Comparison of ENCODE assay signal across 22 cellular contexts in the genomic region with DNA sequence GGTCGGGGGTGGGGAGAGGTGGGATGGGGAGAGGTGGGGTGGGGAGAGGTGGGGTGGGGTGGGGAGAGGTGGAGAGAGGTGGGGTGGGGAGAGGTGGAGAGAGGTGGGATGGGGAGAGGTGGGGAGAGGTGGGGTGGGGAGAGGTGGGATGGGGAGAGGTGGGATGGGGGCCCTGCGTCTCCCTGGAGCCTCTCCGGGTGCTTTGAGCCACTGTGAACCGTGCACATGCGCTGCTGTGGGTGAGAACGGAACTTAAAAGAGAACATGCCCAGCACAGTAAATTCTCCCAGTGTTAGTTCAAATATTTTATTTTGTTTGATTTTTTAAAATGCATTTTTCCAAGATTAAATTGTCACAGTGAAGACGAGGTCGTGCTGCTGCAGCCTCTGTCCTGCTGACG. TPM values are rescaled to one million over a fixed set of nuclear protein-coding genes. Genes with fewer than 3 reads are reported as not detected.
DNase-seq lines count a peak whose midpoint lies in the region; ATAC-seq, FAIRE-seq and TF ChIP-seq lines count a peak whose summit lies in the region.
"Had no signal": no experiment of that assay in that cellular context is flagged by ENCODE, and none has a peak within 500 bp of the region (broad histone marks: within the 10 kb centered on the region; RNA-seq: fewer than 3 reads in every experiment).

No MANE protein-coding gene starts in this region.

- H4K20me1 ChIP-seq in HCT116 (ENCODE audit: insufficient read depth) (peaks cover 3% of the 10 kb centered on the region; the same call in 1 of the 2 replicates), astrocyte (ENCODE audit: insufficient read depth, low read length) (peaks cover 56% of the 10 kb centered on the region), neural progenitor cell (ENCODE audit: low read depth) (peaks cover 40% of the 10 kb centered on the region)

- H3F3A ChIP-seq in neural progenitor cell (ENCODE audit: low read depth) = no peaks in the 10 kb centered on the region

- H3K9me3 Mint-ChIP-seq in Calu3 (ENCODE audit: low read depth, unreplicated experiment) = no peaks in the 10 kb centered on the region
- H3K9me3 Mint-ChIP-seq in astrocyte (ENCODE audit: unreplicated experiment) = no peaks in the 10 kb centered on the region
- no peaks in the 10 kb centered on the region for H3K9me3 Mint-ChIP-seq in neural progenitor cell

- H3K9ac ChIP-seq in HCT116 (ENCODE audit: low read length) = peak overlapping the region; percentile 50
- H3K9ac ChIP-seq in astrocyte (ENCODE audit: low read length) = no peak overlapping the region
- no peak overlapping the region for H3K9ac ChIP-seq in neural progenitor cell
- H3K9ac ChIP-seq: GM23248 had no signal

- TF ChIP-seq POLR2A in HCT116 (IDR thresholded peaks at IDR 0.05; ENCODE audit: borderline replicate concordance, extremely low read depth, insufficient read depth, insufficient read length) (no peak), prostate gland (IDR thresholded peaks at IDR 0.05) (no peak)

- BruUV-seq in Calu3 (replicated peaks; lab: Mats Ljungman, UMichigan) (no TSS peak), HCT116 (replicated peaks; lab: Mats Ljungman, UMichigan) (no TSS peak)

- H3K4me3 ChIP-seq in HCT116 (replicated peaks in 1 of 2; ENCODE audit: low read depth in 1 of 2, low read length in 2 of 2) (no peak overlapping the region), astrocyte (ENCODE audit: insufficient read depth, low read depth, low read length) (no peak overlapping the region), neural progenitor cell (no peak overlapping the region), prostate gland (no peak overlapping the region)
- H3K4me3 ChIP-seq: GM23248, HAP-1 had no signal

- intact Hi-C loops in Calu3 (cut with micrococcal nuclease; ENCODE audit: unreplicated experiment) (no loop called here), HCT116 (cut with micrococcal nuclease) (loop anchor here (2.0 kb wide), 1 partner anchor 23 kb away; a partner anchor contains a TSS), prostate gland (cut with DNase I) (no loop called here)

- POLR2A ChIA-PET in HCT116 (lab: Charles Lee) = no interaction called here

- H3K27me3 ChIP-seq in HCT116 (ENCODE audit: insufficient read depth, low read length) (no peaks in the 10 kb centered on the region), astrocyte (ENCODE audit: insufficient read depth, low read length) (no peaks in the 10 kb centered on the region), neural progenitor cell (no peaks in the 10 kb centered on the region), prostate gland (replicated peaks; ENCODE audit: insufficient read depth) (no peaks in the 10 kb centered on the region)
- H3K27me3 ChIP-seq: BE2C had no signal

- RAD21 ChIA-PET in HCT116 (lab: Charles Lee; ENCODE audit: low non-redundant PET in 1 of 2, low total read pairs in 2 of 2, uncharacterized antibody in 2 of 2, unreplicated experiment in 2 of 2) = no interaction called here

- H3K36me3 ChIP-seq in HCT116 (ENCODE audit: control insufficient read depth in 1 of 2, insufficient read depth in 2 of 2, low read length in 2 of 2) = peaks cover 17 to 18% of the 10 kb centered on the region in 2 experiments; a peak in 3 of 4 replicates
- H3K36me3 ChIP-seq in astrocyte (ENCODE audit: insufficient read depth, low read length) = peaks cover 8% of the 10 kb centered on the region
- no peaks in the 10 kb centered on the region for H3K36me3 ChIP-seq in neural progenitor cell
- peaks cover 0 to 22% of the 10 kb centered on the region in 2 donors for H3K36me3 ChIP-seq in prostate gland

- H3K4me1 ChIP-seq in HCT116 (ENCODE audit: control insufficient read depth in 1 of 2, insufficient read depth in 2 of 2, low read length in 2 of 2) (peaks cover 48 to 66% of the 10 kb centered on the region in 2 experiments), astrocyte (ENCODE audit: insufficient read depth, low read length) (peaks cover 48% of the 10 kb centered on the region), neural progenitor cell (peaks cover 7% of the 10 kb centered on the region), prostate gland (replicated peaks) (no peaks in the 10 kb centered on the region)
- H3K4me1 ChIP-seq: HAP-1 had no signal

- H3K9me3 ChIP-seq in HCT116 (ENCODE audit: control insufficient read depth in 1 of 2, insufficient read depth in 1 of 2, low read depth in 1 of 2, low read length in 2 of 2) (no peaks in the 10 kb centered on the region), astrocyte (ENCODE audit: insufficient read depth, low read depth, low read length) (no peaks in the 10 kb centered on the region), neural progenitor cell (ENCODE audit: low read depth) (no peaks in the 10 kb centered on the region), prostate gland (no peaks in the 10 kb centered on the region)
- H3K9me3 ChIP-seq: BE2C, HAP-1 had no signal

- no peaks in the 10 kb centered on the region for H3K27me3 Mint-ChIP-seq in Calu3 (ENCODE audit: unreplicated experiment)
- no peaks in the 10 kb centered on the region for H3K27me3 Mint-ChIP-seq in astrocyte (ENCODE audit: low read depth, unreplicated experiment)
- H3K27me3 Mint-ChIP-seq in neural progenitor cell (ENCODE audit: insufficient read depth, low read depth) = peaks cover 6% of the 10 kb centered on the region
- H3K27me3 Mint-ChIP-seq: CD4-positive, CD25-positive, alpha-beta regulatory T cell; CD8-positive, alpha-beta memory T cell had no signal

- H3K4me2 ChIP-seq in HCT116 (ENCODE audit: low read length) = peak overlapping the region; percentile 85
- peak overlapping the region; percentile 83 for H3K4me2 ChIP-seq in astrocyte (ENCODE audit: low read length)
- no peak overlapping the region for H3K4me2 ChIP-seq in neural progenitor cell

- H3K79me2 ChIP-seq in HCT116 (ENCODE audit: insufficient read depth, low read length) (peaks cover 59% of the 10 kb centered on the region), astrocyte (ENCODE audit: insufficient read depth, low read length) (peaks cover 54% of the 10 kb centered on the region), neural progenitor cell (ENCODE audit: low read depth) (peaks cover 37% of the 10 kb centered on the region)

- CTCF ChIA-PET in Calu3 (lab: Charles Lee) = interaction anchor here (0.6 kb wide), 1 partner anchor 454 kb away, joined by 7 read pairs; no protein-coding TSS in a partner anchor
- CTCF ChIA-PET in HCT116 (lab: Charles Lee) = no interaction called here

- peaks cover 52% of the 10 kb centered on the region for H3K36me3 Mint-ChIP-seq in Calu3 (ENCODE audit: insufficient read depth, unreplicated experiment)
- H3K36me3 Mint-ChIP-seq in astrocyte (ENCODE audit: low read depth, unreplicated experiment) = peaks cover 23% of the 10 kb centered on the region
- peaks cover 11% of the 10 kb centered on the region for H3K36me3 Mint-ChIP-seq in neural progenitor cell

- TF ChIP-seq RAD21 in HCT116 (IDR thresholded peaks at IDR 0.05; ENCODE audit: low read depth) = no peak

- no peak for DNase-seq in Calu3
- DNase-seq in HCT116 (ENCODE audit: low read depth, low spot score) = no peak
- no peak for DNase-seq in astrocyte (ENCODE audit: low read depth)
- no peak for DNase-seq in neural progenitor cell (ENCODE audit: low spot score)
- DNase-seq in NCI-H2227 (lab: John Stamatoyannopoulos, UW; ENCODE audit: unreplicated experiment) = no peak
- no peak for DNase-seq in mesenteric fat pad (ENCODE audit: low spot score)
- DNase-seq in prostate gland (ENCODE audit: low spot score) = no peak
- DNase-seq: ACHN, BE2C, COR-L47 had no signal

- TF ChIP-seq CTCF in Calu3 (IDR thresholded peaks at IDR 0.05; ENCODE audit: unreplicated experiment) = no peak
- no peak for TF ChIP-seq CTCF in HCT116 (IDR thresholded peaks at IDR 0.05 in 2 of 3, conservative IDR thresholded peaks at IDR 0.05 in 1 of 3; ENCODE audit: borderline replicate concordance in 1 of 3, insufficient read depth in 1 of 3, low read depth in 2 of 3, low read length in 2 of 3)
- no peak for TF ChIP-seq CTCF in astrocyte (IDR thresholded peaks at IDR 0.05; ENCODE audit: insufficient read depth, low read depth, low read length)
- TF ChIP-seq CTCF in neural progenitor cell (IDR thresholded peaks at IDR 0.05) = no peak
- TF ChIP-seq CTCF in prostate gland (IDR thresholded peaks at IDR 0.05) = no peak

- H3K27ac ChIP-seq in HCT116 (ENCODE audit: low read depth, low read length) (no peak overlapping the region; the same call in 1 of the 2 replicates), astrocyte (ENCODE audit: low read depth, low read length) (no peak overlapping the region), neural progenitor cell (no peak overlapping the region), prostate gland (no peak overlapping the region)
- H3K27ac ChIP-seq: GM23248, HL-60 had no signal

- no peak for ATAC-seq in HCT116

- H3K4me3 Mint-ChIP-seq in Calu3 (ENCODE audit: low read depth, unreplicated experiment) (peak overlapping the region; percentile 15), astrocyte (ENCODE audit: unreplicated experiment) (no peak overlapping the region), neural progenitor cell (peak overlapping the region; percentile 27)
- H3K4me3 Mint-ChIP-seq: CD4-positive, CD25-positive, alpha-beta regulatory T cell had no signal

- H3K4me1 Mint-ChIP-seq in Calu3 (ENCODE audit: low read depth, unreplicated experiment) (peaks cover 44% of the 10 kb centered on the region), astrocyte (ENCODE audit: low read depth, unreplicated experiment) (peaks cover 19% of the 10 kb centered on the region), neural progenitor cell (peaks cover 11% of the 10 kb centered on the region)

- 93% methylated on average over 9 of the region's 9 CpGs for WGBS in prostate gland

- FAIRE-seq in astrocyte (lab: Jason Lieb, UNC) = no peak
- FAIRE-seq: A204.1, D721Med, G401.6, GM18507 had no signal

- H3K9me2 ChIP-seq in HCT116 (ENCODE audit: insufficient read depth) = no peaks in the 10 kb centered on the region

- H2AFZ ChIP-seq in HCT116 (ENCODE audit: low read depth, low read length, poor library complexity, severe bottlenecking) (no peak overlapping the region), astrocyte (ENCODE audit: low read depth, low read length) (no peak overlapping the region), neural progenitor cell (replicated peaks) (no peak overlapping the region)
- H2AFZ ChIP-seq: GM23248 had no signal

- H3K27ac Mint-ChIP-seq in Calu3 (ENCODE audit: unreplicated experiment) (no peak overlapping the region), astrocyte (ENCODE audit: unreplicated experiment) (no peak overlapping the region), neural progenitor cell (no peak overlapping the region)

RNA-seq across cellular contexts. Expression of a gene that starts 16.7 kb away (rescaled TPM):
- total RNA-seq in Calu3 (2022) (47.4 and 53.7 TPM in 2 replicates), HCT116 (2021; ENCODE audit: unreplicated experiment) (28.1 TPM), astrocyte (13.2 and 16.3 TPM in 2 replicates), neural progenitor cell (ENCODE audit: low replicate concordance) (25.5 and 26.1 TPM in 2 replicates), mesenteric fat pad (9.0 TPM), prostate gland (10 to 100 TPM; 17.9 to 32.7 TPM)
- polyA plus RNA-seq in HCT116 (2012) = 16.7 and 20.6 TPM in 2 replicates

RNA-seq across cellular contexts. Expression of a gene that starts 17.1 kb away (rescaled TPM):
- 514 and 518 TPM in 2 replicates for total RNA-seq in Calu3 (2022)
- total RNA-seq in HCT116 (2021; ENCODE audit: unreplicated experiment) = 364 TPM
- 399 and 428 TPM in 2 replicates for polyA plus RNA-seq in HCT116 (2012)
- total RNA-seq in astrocyte = 284 and 324 TPM in 2 replicates
- total RNA-seq in neural progenitor cell (ENCODE audit: low replicate concordance) = 237 and 310 TPM in 2 replicates
- 258 TPM for total RNA-seq in mesenteric fat pad
- total RNA-seq in prostate gland = 100 to 1,000 TPM; 176 to 250 TPM

RNA-seq across cellular contexts. Expression of a gene that starts 22.6 kb away (rescaled TPM):
- 87.9 and 92.6 TPM in 2 replicates for total RNA-seq in Calu3 (2022)
- total RNA-seq in HCT116 (2021; ENCODE audit: unreplicated experiment) = 43.3 TPM
- 24.6 and 28.4 TPM in 2 replicates for polyA plus RNA-seq in HCT116 (2012)
- 26.6 and 31.5 TPM in 2 replicates for total RNA-seq in astrocyte
- total RNA-seq in neural progenitor cell (ENCODE audit: low replicate concordance) = 16.2 and 19.2 TPM in 2 replicates
- total RNA-seq in mesenteric fat pad = 29.9 TPM
- 10 to 100 TPM; 40.0 to 53.0 TPM for total RNA-seq in prostate gland

RNA-seq across cellular contexts. Expression of a gene that starts 38.0 kb away (rescaled TPM):
- 76.9 and 78.0 TPM in 2 replicates for total RNA-seq in Calu3 (2022)
- total RNA-seq in HCT116 (2021; ENCODE audit: unreplicated experiment) = 51.3 TPM
- polyA plus RNA-seq in HCT116 (2012) = 37.7 and 38.4 TPM in 2 replicates
- total RNA-seq in astrocyte = 24.9 and 27.1 TPM in 2 replicates
- 52.6 and 82.1 TPM in 2 replicates for total RNA-seq in neural progenitor cell (ENCODE audit: low replicate concordance)
- 23.7 TPM for total RNA-seq in mesenteric fat pad
- 10 to 100 TPM; 39.7 to 87.1 TPM for total RNA-seq in prostate gland

RNA-seq across cellular contexts. Expression of a gene that starts 59.8 kb away (rescaled TPM):
- total RNA-seq in Calu3 (2022) (not detected in 2 replicates), HCT116 (2021; ENCODE audit: unreplicated experiment) (not detected), astrocyte (0.07 TPM in 1 of 2 replicates, not detected in the other), neural progenitor cell (ENCODE audit: low replicate concordance) (0.09 and 1.7 TPM in 2 replicates), mesenteric fat pad (not detected), prostate gland (under 1 TPM; 0.18 to 0.51 TPM)
- polyA plus RNA-seq in HCT116 (2012) = 0.03 TPM in 1 of 2 replicates, not detected in the other
- total RNA-seq: CD4-positive, CD25-positive, alpha-beta regulatory T cell; CD8-positive, alpha-beta memory T cell; GM23248; H4; HT1080; IMR-90 had no signal
- polyA plus RNA-seq: CD4-positive, CD25-positive, alpha-beta regulatory T cell; CD8-positive, alpha-beta memory T cell; GM23248; IMR-90 had no signal
